10 cellular contexts compared by ENCODE assay signal in genomic region chr17:50475775-50476544, GRCh38. TPM values are rescaled to one million over a fixed set of nuclear protein-coding genes. Genes with fewer than 3 reads are reported as not detected.
"Had no signal": no experiment of that assay in that cellular context is flagged by ENCODE, and none has a peak within 500 bp of the region (broad histone marks: within the 10 kb centered on the region; RNA-seq: fewer than 3 reads in every experiment).

No MANE protein-coding gene starts in this region.

RNA-seq across cellular contexts. Expression of gene CHAD, which starts 7.3 kb away (rescaled TPM):
- total RNA-seq: activated naive CD4-positive, alpha-beta T cell treated with anti-CD3 and anti-CD28 coated beads, Interleukin-2, amount 50 U/mL, for 72 hours; activated T-cell treated with anti-CD3 and anti-CD28 coated beads, Interleukin-2, amount 50 U/mL, for 72 hours; cardiac muscle cell; esophagus muscularis mucosa; foreskin keratinocyte; subcutaneous adipose tissue; thoracic aorta; vagina had no signal
- polyA plus RNA-seq: foreskin keratinocyte, neural cell had no signal

RNA-seq across cellular contexts. Expression of gene MYCBPAP, which starts 32.3 kb away (rescaled TPM):
- total RNA-seq: vagina had no signal

RNA-seq across cellular contexts. Expression of gene ACSF2, which starts 49.9 kb away (rescaled TPM):
- polyA plus RNA-seq: neural cell had no signal

RNA-seq across cellular contexts. Expression of gene EPN3, which starts 56.6 kb away (rescaled TPM):
- total RNA-seq: activated naive CD4-positive, alpha-beta T cell treated with anti-CD3 and anti-CD28 coated beads, Interleukin-2, amount 50 U/mL, for 72 hours; activated T-cell treated with anti-CD3 and anti-CD28 coated beads, Interleukin-2, amount 50 U/mL, for 72 hours; esophagus muscularis mucosa; skeletal muscle tissue; subcutaneous adipose tissue had no signal
- polyA plus RNA-seq: neural cell had no signal
